8 cellular contexts compared by ENCODE assay signal in the genomic region with DNA sequence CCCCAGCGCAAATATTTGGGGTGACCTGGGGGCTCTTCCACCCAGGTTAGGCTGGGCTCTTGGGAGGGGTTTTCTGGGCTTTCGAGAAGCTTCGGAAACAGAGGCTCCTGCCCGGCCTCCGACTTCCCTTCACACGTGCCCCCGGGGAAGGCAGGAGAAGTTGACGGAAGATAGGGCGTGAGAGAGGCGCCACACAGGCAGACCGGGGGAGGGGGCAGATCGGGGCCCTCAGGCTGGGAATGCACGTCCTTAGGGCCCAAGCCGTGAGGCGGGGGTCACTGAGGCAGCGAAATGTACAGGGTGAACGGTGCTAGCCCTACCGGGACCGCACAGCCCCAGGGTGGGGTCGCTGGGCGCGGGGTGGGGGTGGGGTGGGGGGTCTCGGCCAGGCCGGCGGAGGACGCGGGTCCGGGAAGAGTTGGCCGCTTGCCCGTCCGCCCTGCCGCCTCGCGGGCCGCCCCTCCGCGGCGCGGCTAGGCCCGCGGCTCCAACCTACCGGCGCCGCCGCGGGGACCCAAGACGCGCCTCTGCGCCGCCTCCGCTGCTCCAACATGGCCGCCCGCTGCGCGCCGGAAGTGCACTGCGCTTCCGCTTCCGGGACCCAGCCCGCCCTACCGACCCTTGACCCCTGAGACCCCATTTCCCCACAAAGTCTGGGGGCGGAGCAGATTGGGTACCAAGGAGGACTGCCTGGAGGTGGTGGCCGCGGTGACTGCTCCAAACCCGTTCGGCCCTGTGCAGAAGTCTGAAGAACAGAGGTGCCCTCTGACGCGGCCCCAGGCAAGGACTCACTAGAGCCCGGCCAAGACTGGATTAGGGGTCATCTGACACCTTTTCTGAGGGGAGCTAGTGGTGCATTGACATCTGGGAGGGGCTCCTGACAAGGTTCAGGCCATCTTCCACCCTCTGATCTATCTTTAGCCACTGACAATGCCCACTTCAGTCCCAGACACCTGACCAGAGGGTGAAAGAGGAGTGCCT. TPM values are rescaled to one million over a fixed set of nuclear protein-coding genes. Genes with fewer than 3 reads are reported as not detected.
A peak's percentile ranks its signal among the peaks of the same experiment; 100 is the strongest.
DNase-seq lines count a peak whose midpoint lies in the region; ATAC-seq and TF ChIP-seq lines count a peak whose summit lies in the region.

Gene CCDC71 (minus strand): TSS at position 561 of the 981 bp plus-strand sequence. CDS start 2,123 bp downstream, outside the sequence.

- peak in 11 of 56 donors; percentile 7 to 33 (median 11) for TF ChIP-seq CTCF in dorsolateral prefrontal cortex (IDR thresholded peaks at IDR 0.05 in 54 of 56, conservative IDR thresholded peaks at IDR 0.05 in 2 of 56; ENCODE audit: low read depth in 1 of 56, partially characterized antibody in 56 of 56)
- no peak for TF ChIP-seq CTCF in lower leg skin (IDR thresholded peaks at IDR 0.05)

- intact Hi-C loops in dorsolateral prefrontal cortex (cut with DNase I) (no loop called here), lower leg skin (cut with DNase I; ENCODE audit: low total_unique reads) (loop anchor here (10.0 kb wide), 1 partner anchor 181 kb away; no protein-coding TSS in a partner anchor)

- ATAC-seq in HG02623 (IDR thresholded peaks at IDR 0.05; ENCODE audit: unreplicated experiment): peak; percentile 61
- no peak for ATAC-seq in HG02610 (IDR thresholded peaks at IDR 0.05; ENCODE audit: unreplicated experiment)

- TF ChIP-seq POLR2A in lower leg skin (IDR thresholded peaks at IDR 0.05): peak in 1 of 2 donors; percentile 1

- peak within 1 kb of the TSS in 58 of 59 donors; percentile 7 to 94 (median 85) for H3K27ac ChIP-seq in dorsolateral prefrontal cortex

- peaks cover 0 to 12% (median 0%) of the 10 kb centered on the region in 45 donors for H3K27me3 ChIP-seq in dorsolateral prefrontal cortex

- H3K4me3 ChIP-seq in dorsolateral prefrontal cortex: peak within 1 kb of the TSS; percentile 57 to 97 (median 84)
- H3K4me3 ChIP-seq in lower leg skin (ENCODE audit: low read depth, poor library complexity, severe bottlenecking): peak within 1 kb of the TSS; percentile 90

- WGBS in lower leg skin, 2 donors: 8 to 11% methylated on average over 27 to 31 of the region's 69 CpGs

- DNase-seq in GM03348 (ENCODE audit: low spot score) (peak; percentile 94), NCI-H345 treated with DMSO at 0.1 percent for 48 hours (lab: John Stamatoyannopoulos, UW; ENCODE audit: unreplicated experiment) (peak; percentile 28), dorsolateral prefrontal cortex (peak in 9 of 10 donors; percentile 49 to 84 (median 69)), lower leg skin (ENCODE audit: low spot score in 2 of 2) (peak; percentile 56 to 91)
- DNase-seq in activated CD4-positive, alpha-beta T cell treated with anti-CD3 and anti-CD28 coated beads, Interleukin-2, amount 50 U/mL, for 24 hours (ENCODE audit: low read depth in 1 of 2, low spot score in 1 of 2): peak; percentile 61 to 69
- DNase-seq in stimulated activated CD4-positive, alpha-beta T cell treated with anti-CD3 and anti-CD28 coated beads, Interleukin-4, amount 100 ng/mL, for 4 hours: peak; percentile 73 to 77

RNA-seq across cellular contexts. Expression of gene CCDC71, which starts in this region (rescaled TPM):
- total RNA-seq in dorsolateral prefrontal cortex: 10 to 100 TPM in 111 of 120 experiments, 1 to 10 TPM in 9; 8.3 to 19.2 (median 13.6) TPM
- total RNA-seq in lower leg skin: 10 to 100 TPM; 28.0 to 39.9 (median 33.7) TPM

Comparison
In these comparisons a context has a peak if more than half of its experiments do, and no peak if none do; other contexts are left out.
1. DNase-seq: peak in every context shown above with its lines; median percentile 94 in GM03348; 75 in stimulated activated CD4-positive, alpha-beta T cell treated with anti-CD3 and anti-CD28 coated beads, Interleukin-4, amount 100 ng/mL, for 4 hours; 74 in lower leg skin; 69 in dorsolateral prefrontal cortex; 65 in activated CD4-positive, alpha-beta T cell treated with anti-CD3 and anti-CD28 coated beads, Interleukin-2, amount 50 U/mL, for 24 hours; 28 in NCI-H345 treated with DMSO at 0.1 percent for 48 hours.